ENCODE assay signal across 1 cellular context in genomic region chr14:105496831-105497591, GRCh38.
TF ChIP-seq lines count a peak whose summit lies in the region.

No MANE protein-coding gene starts in this region.

TF ChIP-seq in HepG2, 621 proteins besides CTCF, POLR2A, EP300 and RAD21 (continued from another document and continues in another):
- TF ChIP-seq MYPOP (CRISPR knock-in tag; IDR thresholded peaks at IDR 0.05) (0 out of 2 replicates have a peak, but pooled peaks have one; percentile 3), AGO2 (optimal IDR thresholded peaks at IDR 0.05; ENCODE audit: low read depth, low read length) (peak; percentile 90), PCBP1 (IDR thresholded peaks at IDR 0.05; ENCODE audit: borderline replicate concordance, low read depth, low read length) (no peak), ZNF276 (CRISPR knock-in tag; IDR thresholded peaks at IDR 0.05; ENCODE audit: low read depth) (no peak), SNRNP70 (IDR thresholded peaks at IDR 0.05; ENCODE audit: low read depth, low read length) (no peak), SKI (IDR thresholded peaks at IDR 0.05; ENCODE audit: partially characterized antibody) (no peak), ZSCAN31 (CRISPR knock-in tag; IDR thresholded peaks at IDR 0.05; ENCODE audit: low read depth) (peak; percentile 47; the same call in 1 of the 2 replicates), RARA (CRISPR knock-in tag; IDR thresholded peaks at IDR 0.05) (peak; percentile 79), ZNF761 (CRISPR knock-in tag; conservative IDR thresholded peaks at IDR 0.05) (0 out of 2 replicates have a peak, but pooled peaks have one; percentile 20), FOXO1 (CRISPR knock-in tag; IDR thresholded peaks at IDR 0.05) (peak; percentile 19; the same call in 1 of the 2 replicates), PRDM15 (CRISPR knock-in tag; IDR thresholded peaks at IDR 0.05) (0 out of 2 replicates have a peak, but pooled peaks have one; percentile 28), HNF4A (CRISPR knock-in tag; IDR thresholded peaks at IDR 0.05) (peak; percentile 34; the same call in 1 of the 2 replicates), TP53 (CRISPR knock-in tag; conservative IDR thresholded peaks at IDR 0.05) (0 out of 2 replicates have a peak, but pooled peaks have one; percentile 26), ZNF460 (CRISPR knock-in tag; IDR thresholded peaks at IDR 0.05; ENCODE audit: borderline replicate concordance) (no peak), POGZ (CRISPR knock-in tag; IDR thresholded peaks at IDR 0.05) (no peak), ATF5 (CRISPR knock-in tag; IDR thresholded peaks at IDR 0.05; ENCODE audit: low read depth) (no peak), ZHX1 (CRISPR knock-in tag; IDR thresholded peaks at IDR 0.05; ENCODE audit: low read depth) (peak; percentile 41; the same call in 1 of the 2 replicates), SOX6 (IDR thresholded peaks at IDR 0.05) (no peak), SOX6 (CRISPR knock-in tag; IDR thresholded peaks at IDR 0.05) (0 out of 2 replicates have a peak, but pooled peaks have one; percentile 1), ZNF343 (CRISPR knock-in tag; IDR thresholded peaks at IDR 0.05) (0 out of 2 replicates have a peak, but pooled peaks have one; percentile 71), BRCA1 (CRISPR knock-in tag; IDR thresholded peaks at IDR 0.05) (no peak), SNAI1 (CRISPR knock-in tag; IDR thresholded peaks at IDR 0.05; ENCODE audit: borderline replicate concordance) (0 out of 2 replicates have a peak, but pooled peaks have one; percentile 54), ZNF770 (CRISPR knock-in tag; IDR thresholded peaks at IDR 0.05) (peak; percentile 10; the same call in 1 of the 2 replicates), ZNF281 (CRISPR knock-in tag; IDR thresholded peaks at IDR 0.05; ENCODE audit: borderline replicate concordance) (no peak), ETS1 (CRISPR knock-in tag; IDR thresholded peaks at IDR 0.05) (no peak), NR2F2 (IDR thresholded peaks at IDR 0.05; ENCODE audit: borderline replicate concordance, low read depth) (no peak), ZNF550 (CRISPR knock-in tag; IDR thresholded peaks at IDR 0.05; ENCODE audit: borderline replicate concordance) (0 out of 2 replicates have a peak, but pooled peaks have one; percentile 21), ZSCAN29 (CRISPR knock-in tag; conservative IDR thresholded peaks at IDR 0.05) (0 out of 2 replicates have a peak, but pooled peaks have one; percentile 57), ZSCAN22 (CRISPR knock-in tag; IDR thresholded peaks at IDR 0.05) (no peak), HNRNPL (IDR thresholded peaks at IDR 0.05; ENCODE audit: low read depth, low read length) (peak; percentile 69; the same call in 1 of the 2 replicates), MAZ (IDR thresholded peaks at IDR 0.05; ENCODE audit: borderline replicate concordance, low read depth, low read length) (no peak), MAZ (CRISPR knock-in tag; IDR thresholded peaks at IDR 0.05; ENCODE audit: low read depth) (0 out of 2 replicates have a peak, but pooled peaks have one; percentile 11), NRL (CRISPR knock-in tag; IDR thresholded peaks at IDR 0.05; ENCODE audit: borderline replicate concordance) (no peak), ZBTB38 (CRISPR knock-in tag; IDR thresholded peaks at IDR 0.05) (peak; percentile 89), ZNF691 (CRISPR knock-in tag; IDR thresholded peaks at IDR 0.05; ENCODE audit: borderline replicate concordance, low read depth) (no peak), ZNF710 (CRISPR knock-in tag; IDR thresholded peaks at IDR 0.05; ENCODE audit: borderline replicate concordance) (no peak), NR2F1 (CRISPR knock-in tag; IDR thresholded peaks at IDR 0.05) (0 out of 4 replicates have a peak, but pooled peaks of 1 of the 2 experiments have one; percentile 5), HOXA3 (CRISPR knock-in tag; IDR thresholded peaks at IDR 0.05) (0 out of 2 replicates have a peak, but pooled peaks have one; percentile 9), ZC3H4 (CRISPR knock-in tag; IDR thresholded peaks at IDR 0.05; ENCODE audit: borderline replicate concordance) (no peak)
